In the genomic region with DNA sequence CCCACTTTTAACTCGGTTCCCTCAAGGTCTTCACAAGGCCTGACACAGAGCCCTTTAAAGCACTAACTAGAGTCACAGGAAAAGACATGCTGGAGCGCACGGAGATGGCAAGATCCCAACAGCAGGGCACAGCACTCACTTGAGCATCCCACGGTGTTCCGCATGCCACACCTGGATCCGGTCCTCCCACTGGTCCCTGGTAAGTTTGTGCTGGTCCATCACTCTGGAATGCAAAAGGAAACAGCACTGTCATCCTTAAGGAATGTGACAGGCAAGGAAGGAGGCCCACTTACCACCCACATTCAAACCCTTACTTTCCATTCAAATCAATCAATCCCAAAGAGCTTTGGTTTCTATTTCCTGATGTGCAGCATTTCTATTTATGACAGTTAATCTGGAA, we compare ENCODE assay signal across 13 cellular contexts. TPM values are rescaled to one million over a fixed set of nuclear protein-coding genes. Genes with fewer than 3 reads are reported as not detected.
DNase-seq lines count a peak whose midpoint lies in the region; ATAC-seq and TF ChIP-seq lines count a peak whose summit lies in the region.
"Had no signal": no experiment of that assay in that cellular context is flagged by ENCODE, and none has a peak within 500 bp of the region (broad histone marks: within the 10 kb centered on the region; RNA-seq: fewer than 3 reads in every experiment).

No MANE protein-coding gene starts in this region.

- H3K4me3 Mint-ChIP-seq in IgD-negative memory B cell, result peak overlapping the region in 1 of 4 donors; percentile 63
- peak overlapping the region in 1 of 10 donors; percentile 14 for H3K4me3 Mint-ChIP-seq in naive thymus-derived CD8-positive, alpha-beta T cell

- POLR2A ChIA-PET in naive thymus-derived CD8-positive, alpha-beta T cell (lab: Charles Lee), result interaction anchor here (1.0 kb wide), 1 partner anchor 86 kb away, joined by 4 read pairs; no protein-coding TSS in a partner anchor

- H3K4me3 ChIP-seq in choroid plexus epithelial cell (ENCODE audit: low read depth, low read length), result no peak overlapping the region
- H3K4me3 ChIP-seq: left ventricle myocardium inferior, upper lobe of right lung had no signal

- peaks cover 15 to 37% (median 24%) of the 10 kb centered on the region in 3 donors for H3K4me1 Mint-ChIP-seq in IgD-negative memory B cell
- peaks cover 15 to 53% (median 43%) of the 10 kb centered on the region in 4 donors for H3K4me1 Mint-ChIP-seq in naive thymus-derived CD8-positive, alpha-beta T cell

- no peak for TF ChIP-seq CTCF in choroid plexus epithelial cell (conservative IDR thresholded peaks at IDR 0.05; ENCODE audit: low read depth, low read length)

- ATAC-seq in naive thymus-derived CD8-positive, alpha-beta T cell, result no peak
- ATAC-seq in HG03159 (IDR thresholded peaks at IDR 0.05; ENCODE audit: unreplicated experiment), result no peak

- H3K9me3 Mint-ChIP-seq in IgD-negative memory B cell, result no peaks in the 10 kb centered on the region
- no peaks in the 10 kb centered on the region for H3K9me3 Mint-ChIP-seq in naive thymus-derived CD8-positive, alpha-beta T cell

- peak overlapping the region in 2 of 3 donors; percentile 96 to 99 for H3K27ac Mint-ChIP-seq in IgD-negative memory B cell
- peak overlapping the region in 6 of 10 donors; percentile 31 to 85 (median 54) for H3K27ac Mint-ChIP-seq in naive thymus-derived CD8-positive, alpha-beta T cell

- H3K27me3 Mint-ChIP-seq in IgD-negative memory B cell, result no peaks in the 10 kb centered on the region
- no peaks in the 10 kb centered on the region for H3K27me3 Mint-ChIP-seq in naive thymus-derived CD8-positive, alpha-beta T cell

- H3K36me3 Mint-ChIP-seq in IgD-negative memory B cell, result peaks cover 15% of the 10 kb centered on the region
- H3K36me3 Mint-ChIP-seq in naive thymus-derived CD8-positive, alpha-beta T cell, result peaks cover 0 to 92% (median 43%) of the 10 kb centered on the region in 3 donors

- DNase-seq in EH (ENCODE audit: low read depth), result peak; percentile 55
- peak; percentile 39 for DNase-seq in choroid plexus epithelial cell (ENCODE audit: low read depth)
- DNase-seq in naive thymus-derived CD8-positive, alpha-beta T cell, result no peak
- no peak for DNase-seq in NCI-H1417 treated with DMSO at 0.1 percent for 48 hours (lab: John Stamatoyannopoulos, UW)
- no peak for DNase-seq in HT-29 (ENCODE audit: low spot score)
- no peak for DNase-seq in DMS53 treated with DMSO at 0.1 percent for 48 hours (lab: John Stamatoyannopoulos, UW; ENCODE audit: unreplicated experiment)
- DNase-seq: DMS79 treated with DMSO at 0.1 percent for 48 hours, erythroblast, left ventricle myocardium inferior, NCI-H1048, upper lobe of right lung had no signal

RNA-seq across cellular contexts. Expression of gene EZR, which starts 34.7 kb away (rescaled TPM):
- 588 TPM for polyA plus RNA-seq in IgD-negative memory B cell
- 100 to 1,000 TPM; 202 to 212 TPM for total RNA-seq in naive thymus-derived CD8-positive, alpha-beta T cell
- 100 to 1,000 TPM; 127 to 168 (median 143) TPM for polyA plus RNA-seq in naive thymus-derived CD8-positive, alpha-beta T cell
- total RNA-seq in HT-29 (2014; rRNA removed; shearing (Covaris generic)), result 277 and 282 TPM in 2 replicates

Comparison
In these comparisons a context has a peak if more than half of its experiments do, and no peak if none do; other contexts are left out.
1. DNase-seq: peak in EH (single experiment) and choroid plexus epithelial cell (single experiment); none in naive thymus-derived CD8-positive, alpha-beta T cell (0 of 10), NCI-H1417 treated with DMSO at 0.1 percent for 48 hours (single experiment), HT-29 (single experiment) and DMS53 treated with DMSO at 0.1 percent for 48 hours (single experiment).